In the genomic region with DNA sequence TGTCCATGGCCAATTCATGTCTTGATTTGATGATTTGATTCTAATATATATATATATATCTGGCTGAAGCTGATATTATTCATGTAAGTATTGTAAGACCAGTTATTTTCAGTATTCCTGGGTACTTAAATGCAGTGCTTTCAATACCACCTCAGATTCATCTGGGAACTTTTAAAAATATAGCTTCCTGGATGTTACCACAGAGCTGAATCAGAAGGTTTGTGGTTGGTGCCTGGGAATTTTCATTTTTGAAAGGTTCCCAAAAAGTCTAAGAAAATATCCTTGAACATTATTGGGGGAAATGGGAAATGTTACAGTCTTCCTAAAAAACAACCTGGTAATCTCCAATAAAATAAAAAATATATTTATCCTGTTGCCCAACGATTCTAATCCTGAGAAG, we compare ENCODE assay signal across 30 cellular contexts. TPM values are rescaled to one million over a fixed set of nuclear protein-coding genes. Genes with fewer than 3 reads are reported as not detected.
A peak's percentile ranks its signal among the peaks of the same experiment; 100 is the strongest.
DNase-seq lines count a peak whose midpoint lies in the region; ATAC-seq and TF ChIP-seq lines count a peak whose summit lies in the region.
"Had no signal": no experiment of that assay in that cellular context is flagged by ENCODE, and none has a peak within 500 bp of the region (broad histone marks: within the 10 kb centered on the region; RNA-seq: fewer than 3 reads in every experiment).

No MANE protein-coding gene starts in this region.

- no peak for TF ChIP-seq EP300 in SK-N-SH (IDR thresholded peaks at IDR 0.05; ENCODE audit: borderline replicate concordance in 1 of 2, low read depth in 1 of 2, low read length in 1 of 2)

- in situ Hi-C loops in KBM-7 (cut with MboI; ENCODE audit: low pct_unique_long_range_greater_than_20kb, low sequenced_read_pairs): no loop called here

- TF ChIP-seq CTCF in SK-N-SH (IDR thresholded peaks at IDR 0.05) (no peak), WTC11 (IDR thresholded peaks at IDR 0.05) (no peak)

- CTCF ChIA-PET in SK-N-SH (lab: Yijun Ruan, JAX) (no interaction called here), WTC11 (lab: Charles Lee) (interaction anchor here (1.0 to 1.4 kb wide), 3 partner anchors 11 to 138 kb away, joined by 4 to 5 read pairs (median 4); no protein-coding TSS in a partner anchor)

- H3K27me3 Mint-ChIP-seq in WTC11 (ENCODE audit: low read depth): no peaks in the 10 kb centered on the region
- no peaks in the 10 kb centered on the region for H3K27me3 Mint-ChIP-seq in stimulated activated naive B cell treated with anti-CD40 and anti-IgM and Interleukin-4, amounts not matched to agents 10 μg/mL and 1 μg/mL and 100 μg/mL, for 72 hours
- H3K27me3 Mint-ChIP-seq: IgD-negative memory B cell; natural killer cell treated with Interleukin-12 subunit alpha and Interleukin-12 subunit beta and Interleukin-15 and Interleukin-18, amount 100 ng/mL, for 72 hours had no signal

- no peaks in the 10 kb centered on the region for H3K79me2 ChIP-seq in SK-N-SH (ENCODE audit: insufficient read depth)

- POLR2A ChIA-PET in SK-N-SH (lab: Yijun Ruan, JAX) (no interaction called here), WTC11 (lab: Charles Lee) (interaction anchor here (1.0 kb wide), 1 partner anchor 10 kb away, joined by 4 read pairs; a partner anchor contains a TSS)

- no peaks in the 10 kb centered on the region for H4K20me1 ChIP-seq in SK-N-SH (ENCODE audit: insufficient read depth)

- H3F3A ChIP-seq in SK-N-SH (replicated peaks; ENCODE audit: insufficient read depth): peaks cover 16% of the 10 kb centered on the region

- H3K27me3 ChIP-seq in SK-N-SH (ENCODE audit: insufficient read depth) (no peaks in the 10 kb centered on the region), iPS-15b (ENCODE audit: control insufficient read depth, insufficient read depth, low read length) (no peaks in the 10 kb centered on the region)

- H3K9ac ChIP-seq in SK-N-SH (no peak overlapping the region), iPS-15b (ENCODE audit: low read depth, low read length) (peak overlapping the region; percentile 37)

- H3K9me2 ChIP-seq in SK-N-SH: no peaks in the 10 kb centered on the region

- H3K9me3 ChIP-seq in SK-N-SH (no peaks in the 10 kb centered on the region), iPS-15b (ENCODE audit: control insufficient read depth, insufficient read depth, low read length) (no peaks in the 10 kb centered on the region)
- H3K9me3 ChIP-seq: lower lobe of right lung had no signal

- peak overlapping the region in 1 of 2 experiments; percentile 39; a peak in 2 of 4 replicates for H3K27ac ChIP-seq in SK-N-SH (ENCODE audit: low read depth in 2 of 2, low read length in 1 of 2)
- H3K27ac ChIP-seq: lower lobe of right lung, VCaP had no signal

- WGBS in SK-N-SH (ENCODE audit: low lambda C conversion rate): 65% methylated on average over 1 of the region's 1 CpG

- H3K4me3 ChIP-seq in SK-N-SH (ENCODE audit: low read depth in 2 of 2, low read length in 1 of 2) (no peak overlapping the region), iPS-15b (ENCODE audit: low read depth, low read length) (no peak overlapping the region)
- H3K4me3 ChIP-seq: lower lobe of right lung had no signal

- H3K9me3 Mint-ChIP-seq in WTC11: no peaks in the 10 kb centered on the region
- H3K9me3 Mint-ChIP-seq in stimulated activated naive B cell treated with anti-CD40 and anti-IgM and Interleukin-4, amounts not matched to agents 10 μg/mL and 1 μg/mL and 100 μg/mL, for 72 hours: no peaks in the 10 kb centered on the region
- H3K9me3 Mint-ChIP-seq: activated T-helper 2 cell treated with anti-CD3 and anti-CD28 coated beads, Interferon-gamma antibody, Interleukin-2, Interleukin-4, amounts not matched to agents 10 μg/mL and 5 μg/mL and 100 μg/mL, durations not matched to agents 14 hours and 24 hours and 36 hours; CD8-positive, alpha-beta T cell; IgD-negative memory B cell; natural killer cell treated with Interleukin-12 subunit alpha and Interleukin-12 subunit beta and Interleukin-15 and Interleukin-18, amount 100 ng/mL, for 72 hours; stimulated activated effector memory CD8-positive, alpha-beta T cell treated with anti-CD3 and anti-CD28 coated beads, Interleukin-12 subunit alpha, Interleukin-12 subunit beta, amount 100 ng/mL, for 72 hours had no signal

- TF ChIP-seq RAD21 in SK-N-SH (IDR thresholded peaks at IDR 0.05; ENCODE audit: low read length): no peak

- 0 out of 4 replicates have a peak, but pooled peaks cover 0 to under 1% of the 10 kb centered on the region in 2 experiments for H3K4me1 ChIP-seq in SK-N-SH (ENCODE audit: control insufficient read depth in 1 of 2, insufficient read depth in 2 of 2, low read depth in 1 of 2, low read length in 1 of 2)
- peaks cover 11% of the 10 kb centered on the region for H3K4me1 ChIP-seq in iPS-15b (ENCODE audit: control insufficient read depth, insufficient read depth, low read length)
- H3K4me1 ChIP-seq: lower lobe of right lung had no signal

- H2AFZ ChIP-seq in SK-N-SH (ENCODE audit: low read depth): no peak overlapping the region

- no peak overlapping the region for H3K4me2 ChIP-seq in SK-N-SH

- H3K36me3 Mint-ChIP-seq in WTC11: peaks cover 15% of the 10 kb centered on the region
- H3K36me3 Mint-ChIP-seq in stimulated activated naive B cell treated with anti-CD40 and anti-IgM and Interleukin-4, amounts not matched to agents 10 μg/mL and 1 μg/mL and 100 μg/mL, for 72 hours: peaks cover 10 to 18% of the 10 kb centered on the region in 2 donors

- H3K4me1 Mint-ChIP-seq in WTC11: peaks cover 20% of the 10 kb centered on the region
- H3K4me1 Mint-ChIP-seq in stimulated activated naive B cell treated with anti-CD40 and anti-IgM and Interleukin-4, amounts not matched to agents 10 μg/mL and 1 μg/mL and 100 μg/mL, for 72 hours: peaks cover 11 to 18% of the 10 kb centered on the region in 2 donors

- peak overlapping the region; percentile 92 for H3K27ac Mint-ChIP-seq in WTC11
- H3K27ac Mint-ChIP-seq in stimulated activated naive B cell treated with anti-CD40 and anti-IgM and Interleukin-4, amounts not matched to agents 10 μg/mL and 1 μg/mL and 100 μg/mL, for 72 hours: no peak overlapping the region
- H3K27ac Mint-ChIP-seq: activated T-helper 2 cell treated with anti-CD3 and anti-CD28 coated beads, Interferon-gamma antibody, Interleukin-2, Interleukin-4, amounts not matched to agents 10 μg/mL and 5 μg/mL and 100 μg/mL, durations not matched to agents 14 hours and 24 hours and 36 hours; CD8-positive, alpha-beta T cell; natural killer cell treated with Interleukin-12 subunit alpha and Interleukin-12 subunit beta and Interleukin-15 and Interleukin-18, amount 100 ng/mL, for 72 hours; stimulated activated effector memory CD8-positive, alpha-beta T cell treated with anti-CD3 and anti-CD28 coated beads, Interleukin-12 subunit alpha, Interleukin-12 subunit beta, amount 100 ng/mL, for 72 hours had no signal

- no peak overlapping the region for H3K4me3 Mint-ChIP-seq in WTC11
- no peak overlapping the region for H3K4me3 Mint-ChIP-seq in stimulated activated naive B cell treated with anti-CD40 and anti-IgM and Interleukin-4, amounts not matched to agents 10 μg/mL and 1 μg/mL and 100 μg/mL, for 72 hours
- H3K4me3 Mint-ChIP-seq: CD8-positive, alpha-beta T cell; IgD-negative memory B cell; natural killer cell treated with Interleukin-12 subunit alpha and Interleukin-12 subunit beta and Interleukin-15 and Interleukin-18, amount 100 ng/mL, for 72 hours; stimulated activated effector memory CD8-positive, alpha-beta T cell treated with anti-CD3 and anti-CD28 coated beads, Interleukin-12 subunit alpha, Interleukin-12 subunit beta, amount 100 ng/mL, for 72 hours had no signal

- peaks cover 3 to 5% of the 10 kb centered on the region in 2 experiments for H3K36me3 ChIP-seq in SK-N-SH (replicated peaks in 1 of 2; ENCODE audit: control insufficient read depth in 1 of 2, insufficient read depth in 2 of 2, low read length in 1 of 2)
- H3K36me3 ChIP-seq in iPS-15b (ENCODE audit: control insufficient read depth, insufficient read depth, low read length): no peaks in the 10 kb centered on the region

- no peak for ATAC-seq in SK-N-SH treated with all-trans-retinoic acid at 6 μM for 48 hours
- no peak for ATAC-seq in WTC11
- ATAC-seq in stimulated activated naive B cell treated with anti-CD40 and anti-IgM and Interleukin-4, amounts not matched to agents 10 μg/mL and 1 μg/mL and 100 μg/mL, for 72 hours (replicated peaks): no peak
- ATAC-seq: CD8-positive, alpha-beta T cell; lower lobe of right lung; natural killer cell treated with Interleukin-12 subunit alpha and Interleukin-12 subunit beta and Interleukin-15 and Interleukin-18, amount 100 ng/mL, for 72 hours; stimulated activated effector memory CD8-positive, alpha-beta T cell treated with anti-CD3 and anti-CD28 coated beads, Interleukin-12 subunit alpha, Interleukin-12 subunit beta, amount 100 ng/mL, for 72 hours had no signal

- DNase-seq in SK-N-SH (no peak), WTC11 (ENCODE audit: low spot score) (no peak), nucleus accumbens (lab: John Stamatoyannopoulos, UW) (no peak), KBM-7 (no peak), NCI-H2227 treated with DMSO at 0.1 percent for 48 hours (lab: John Stamatoyannopoulos, UW) (no peak)
- DNase-seq in stimulated activated naive B cell treated with anti-CD40 and anti-IgM and Interleukin-4, amounts not matched to agents 10 μg/mL and 1 μg/mL and 100 μg/mL, for 72 hours: no peak
- DNase-seq: activated CD4-positive, alpha-beta T cell treated with anti-CD3 and anti-CD28 coated beads for 48 hours; activated naive CD4-positive, alpha-beta T cell treated with anti-CD3 and anti-CD28 coated beads, Interleukin-2, amount 50 U/mL, for 16 hours; AML-193; amniotic stem cell; CD8-positive, alpha-beta T cell; effector CD4-positive, alpha-beta T cell; EL; head of caudate nucleus; kidney glomerular epithelial cell; lower lobe of right lung; NCI-H1048; NCI-H1694 treated with DMSO at 0.1 percent for 48 hours; NCI-H510A; stimulated activated CD4-positive, alpha-beta T cell treated with anti-CD3 and anti-CD28 coated beads, Interleukin-15, amount 100 ng/mL, for 24 hours; substantia nigra; T1000; trophoblast cell had no signal

TF ChIP-seq in SK-N-SH, 30 proteins besides CTCF, POLR2A, EP300 and RAD21 (continues in another document):
- no peak for TF ChIP-seq NRF1 (IDR thresholded peaks at IDR 0.05; ENCODE audit: low read depth, low read length)

TF ChIP-seq in SK-N-SH treated with all-trans-retinoic acid at 6 μM for 48 hours, 23 proteins besides CTCF, POLR2A, EP300 and RAD21:
- no peak for TF ChIP-seq SNAI2 (CRISPR knock-in tag; IDR thresholded peaks at IDR 0.05)
- no peak for TF ChIP-seq CSDC2 (CRISPR knock-in tag; IDR thresholded peaks at IDR 0.05)

RNA-seq across cellular contexts. Expression of a gene that starts 10.7 kb away (rescaled TPM):
- polyA plus RNA-seq in SK-N-SH (2012; rRNA removed): 14.5 and 18.4 TPM in 2 replicates
- 22.6 and 25.8 TPM in 2 replicates for polyA plus RNA-seq in SK-N-SH (2012; cell fraction: cytosol; rRNA removed)
- 12.3 and 20.0 TPM in 2 replicates for polyA plus RNA-seq in SK-N-SH (2012; cell fraction: nucleus; rRNA removed)
- total RNA-seq in WTC11 (2021): 30.0 to 34.4 TPM (median 32.9 TPM) in 3 replicates
